14 cellular contexts compared by ENCODE assay signal in genomic region chr1:205521646-205522150, GRCh38.
"Had no signal": no experiment of that assay in that cellular context is flagged by ENCODE, and none has a peak within 500 bp of the region (broad histone marks: within the 10 kb centered on the region; RNA-seq: fewer than 3 reads in every experiment).

No MANE protein-coding gene starts in this region.

- H3K9me3 Mint-ChIP-seq: activated T-helper 17 cell treated with anti-CD3 and anti-CD28 coated beads, Interleukin-2, amount 50 U/mL, for 72 hours; natural killer cell; stimulated activated naive CD8-positive, alpha-beta T cell treated with anti-CD3 and anti-CD28 coated beads, Interleukin-15, amount 100 ng/mL, for 72 hours; T-helper 2 cell treated with Interferon-gamma antibody and Interleukin-4, amounts not matched to agents 5 μg/mL and 100 μg/mL, for 36 hours had no signal

- DNase-seq: activated CD4-positive, alpha-beta T cell treated with anti-CD3 and anti-CD28 coated beads, Interleukin-2, amount 50 U/mL, for 4 hours; activated CD4-positive, CD25-positive, alpha-beta regulatory T cell treated with anti-CD3 and anti-CD28 coated beads, Interleukin-2, amount 50 U/mL, for 72 hours; activated naive CD4-positive, alpha-beta T cell treated with Interleukin-2 at 50 U/mL for 16 hours; activated T-cell treated with anti-CD3 and anti-CD28 coated beads for 4 hours; hippocampal formation; mesenchymal stem cell; natural killer cell; occipital lobe; stimulated activated naive CD8-positive, alpha-beta T cell treated with anti-CD3 and anti-CD28 coated beads, Interleukin-15, amount 100 ng/mL, for 72 hours; uterus had no signal

- H3K36me3 ChIP-seq: prostate gland, uterus had no signal

- H3K36me3 Mint-ChIP-seq: natural killer cell had no signal

- H3K9me3 ChIP-seq: ascending aorta, prostate gland, uterus had no signal

- H3K4me1 Mint-ChIP-seq: activated T-helper 17 cell treated with anti-CD3 and anti-CD28 coated beads, Interleukin-2, amount 50 U/mL, for 72 hours; natural killer cell; stimulated activated naive CD8-positive, alpha-beta T cell treated with anti-CD3 and anti-CD28 coated beads, Interleukin-15, amount 100 ng/mL, for 72 hours had no signal

- H3K27me3 Mint-ChIP-seq: stimulated activated naive CD8-positive, alpha-beta T cell treated with anti-CD3 and anti-CD28 coated beads, Interleukin-15, amount 100 ng/mL, for 72 hours had no signal

- H3K4me3 Mint-ChIP-seq: activated T-helper 17 cell treated with anti-CD3 and anti-CD28 coated beads, Interleukin-2, amount 50 U/mL, for 72 hours; natural killer cell; stimulated activated naive CD8-positive, alpha-beta T cell treated with anti-CD3 and anti-CD28 coated beads, Interleukin-15, amount 100 ng/mL, for 72 hours; T-helper 2 cell treated with Interferon-gamma antibody and Interleukin-4, amounts not matched to agents 5 μg/mL and 100 μg/mL, for 36 hours had no signal

- H3K27ac Mint-ChIP-seq: activated T-helper 17 cell treated with anti-CD3 and anti-CD28 coated beads, Interleukin-2, amount 50 U/mL, for 72 hours; natural killer cell; T-helper 2 cell treated with Interferon-gamma antibody and Interleukin-4, amounts not matched to agents 5 μg/mL and 100 μg/mL, for 36 hours had no signal

- H3K27me3 ChIP-seq: ascending aorta, uterus had no signal

- H3K4me3 ChIP-seq: ascending aorta, prostate gland, uterus had no signal

- H3K27ac ChIP-seq: ascending aorta, prostate gland, uterus had no signal
